In the genomic region with DNA sequence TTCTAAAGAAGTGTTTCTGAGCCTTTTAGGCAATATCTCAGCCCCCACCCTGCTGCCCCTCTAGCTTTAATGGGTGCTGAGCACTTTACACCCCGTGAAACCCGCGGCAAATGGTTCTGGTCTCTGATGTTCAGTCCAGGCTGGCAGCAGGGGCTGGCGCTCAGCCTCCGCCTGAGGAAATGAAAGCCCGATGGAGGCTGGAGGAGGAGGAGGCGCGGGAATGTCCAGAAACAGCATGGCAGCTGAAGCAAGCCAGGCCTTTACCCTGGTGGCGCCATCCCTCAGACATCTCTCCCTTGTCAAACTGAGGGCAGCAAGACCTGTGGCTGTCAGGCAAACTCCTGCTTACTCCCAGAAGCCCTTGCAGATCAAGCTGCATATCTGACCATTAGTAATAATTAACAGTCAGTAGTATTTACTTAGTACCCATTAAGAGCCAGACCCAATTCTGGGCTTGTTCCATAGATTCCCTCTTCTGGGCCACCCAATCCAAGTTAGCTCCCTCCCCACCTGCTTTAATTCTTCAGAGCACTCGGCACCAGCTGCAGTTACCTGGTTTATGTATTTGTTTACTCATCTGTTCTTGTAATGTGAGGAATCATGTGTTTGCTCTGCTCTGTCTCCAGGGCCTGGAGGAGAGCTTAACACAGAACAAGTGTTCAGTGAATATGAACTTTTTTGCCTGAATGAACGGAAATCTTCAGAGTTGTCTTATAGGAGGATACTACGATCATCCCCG, we compare ENCODE assay signal across 24 cellular contexts. TPM values are rescaled to one million over a fixed set of nuclear protein-coding genes. Genes with fewer than 3 reads are reported as not detected.
A peak's percentile ranks its signal among the peaks of the same experiment; 100 is the strongest.
DNase-seq lines count a peak whose midpoint lies in the region; ATAC-seq, FAIRE-seq and TF ChIP-seq lines count a peak whose summit lies in the region.
"Had no signal": no experiment of that assay in that cellular context is flagged by ENCODE, and none has a peak within 500 bp of the region (broad histone marks: within the 10 kb centered on the region; RNA-seq: fewer than 3 reads in every experiment).

No MANE protein-coding gene starts in this region.

- H2BK12ac ChIP-seq in H9 (ENCODE audit: insufficient read length, low read depth, low read length) = no peak overlapping the region

- no CpG with 5 or more reads among the region's 13 CpGs for WGBS in H9 (ENCODE audit: extremely low coverage, insufficient read length, low lambda C conversion rate)

- no peak overlapping the region for H2AFZ ChIP-seq in H9 (ENCODE audit: low read length)
- H2AFZ ChIP-seq: GM23248 had no signal

- H2BK15ac ChIP-seq in H9 (ENCODE audit: low read depth, low read length) = no peak overlapping the region

- H3K14ac ChIP-seq in H9 (ENCODE audit: insufficient read depth, low read length) = no peak overlapping the region

- no peak overlapping the region for H3K27ac ChIP-seq in kidney (ENCODE audit: low read depth in 2 of 2, low read length in 2 of 2)
- H3K27ac ChIP-seq in H9 (ENCODE audit: insufficient read length, low read depth, low read length) = no peak overlapping the region
- H3K27ac ChIP-seq: gastrocnemius medialis, GM23248, RWPE1 had no signal

- H3K27ac Mint-ChIP-seq in H9 = no peak overlapping the region
- H3K27ac Mint-ChIP-seq: mesothelial cell of epicardium; nephron progenitor cell; progenitor cell of endocrine pancreas; stimulated activated naive CD8-positive, alpha-beta T cell treated with anti-CD3 and anti-CD28 coated beads, Interleukin-15, amount 100 ng/mL, for 72 hours; T-cell; type B pancreatic cell had no signal

- H3K9me3 Mint-ChIP-seq in H9 = peaks cover 0 to 6% of the 10 kb centered on the region in 2 experiments; a peak in 1 of 5 replicates
- H3K9me3 Mint-ChIP-seq: mesothelial cell of epicardium; nephron progenitor cell; stimulated activated naive CD8-positive, alpha-beta T cell treated with anti-CD3 and anti-CD28 coated beads, Interleukin-15, amount 100 ng/mL, for 72 hours; T-cell; type B pancreatic cell had no signal

- no peak overlapping the region for H3K4ac ChIP-seq in H9 (ENCODE audit: low read depth, low read length)

- no peak overlapping the region for H3K18ac ChIP-seq in H9 (ENCODE audit: insufficient read length, low read depth, low read length)

- FAIRE-seq in kidney (lab: Jason Lieb, UNC) = no peak
- FAIRE-seq: G401.6, GM19239 had no signal

- no peak overlapping the region for H4K5ac ChIP-seq in H9 (ENCODE audit: insufficient read length, low read depth, low read length)

- H3K4me3 ChIP-seq in kidney (ENCODE audit: low read length in 2 of 2) = no peak overlapping the region
- H3K4me3 ChIP-seq: gastrocnemius medialis, GM23248 had no signal

- H3K4me1 ChIP-seq in kidney (ENCODE audit: control insufficient read depth in 1 of 2, insufficient read depth in 1 of 2, low read depth in 1 of 2, low read length in 2 of 2) (no peaks in the 10 kb centered on the region), H9 (ENCODE audit: insufficient read depth, low read length) (no peaks in the 10 kb centered on the region)
- H3K4me1 ChIP-seq: gastrocnemius medialis had no signal

- no peak for TF ChIP-seq CTCF in kidney (IDR thresholded peaks at IDR 0.05; ENCODE audit: borderline replicate concordance, extremely low read depth, insufficient read depth)
- no peak for TF ChIP-seq CTCF in H9 (conservative IDR thresholded peaks at IDR 0.05)

- no peak overlapping the region for H3T11ph ChIP-seq in H9 (ENCODE audit: low read length)

- H3K23ac ChIP-seq in H9 (ENCODE audit: insufficient read length, low read depth, low read length) = no peak overlapping the region

- peaks cover 1% of the 10 kb centered on the region for H3K23me2 ChIP-seq in H9 (ENCODE audit: insufficient read length, low read depth, low read length, poor library complexity, severe bottlenecking)

- no peaks in the 10 kb centered on the region for H3K79me2 ChIP-seq in H9 (ENCODE audit: insufficient read depth, low read length)

- H3K79me1 ChIP-seq in H9 (ENCODE audit: insufficient read depth, low read depth, low read length, poor library complexity, severe bottlenecking) = no peaks in the 10 kb centered on the region

- peak; percentile 40 for DNase-seq in ELF-1 (ENCODE audit: low read depth, low spot score)
- DNase-seq in NCI-H146 treated with DMSO at 0.1 percent for 48 hours (lab: John Stamatoyannopoulos, UW; ENCODE audit: unreplicated experiment) = peak; percentile 28
- peak; percentile 37 for DNase-seq in NCI-H748 treated with DMSO at 0.1 percent for 48 hours (lab: John Stamatoyannopoulos, UW)
- peak; percentile 27 for DNase-seq in kidney
- no peak for DNase-seq in SW 1271 (lab: John Stamatoyannopoulos, UW)
- no peak for DNase-seq in NCI-H82 treated with DMSO at 0.1 percent for 48 hours (lab: John Stamatoyannopoulos, UW; ENCODE audit: unreplicated experiment)
- DNase-seq in H9 = no peak
- DNase-seq: activated gamma-delta T cell; caudate nucleus; erythroblast; gastrocnemius medialis; GM23248; nephron progenitor cell; stimulated activated naive CD8-positive, alpha-beta T cell treated with anti-CD3 and anti-CD28 coated beads, Interleukin-15, amount 100 ng/mL, for 72 hours; T-cell had no signal

- no peaks in the 10 kb centered on the region for H4K20me1 ChIP-seq in H9 (ENCODE audit: control insufficient read depth, insufficient read depth, insufficient read length)

- no peak overlapping the region for H4K8ac ChIP-seq in H9 (replicated peaks; ENCODE audit: insufficient read length, low read depth, low read length)

- H3K36me3 ChIP-seq in kidney (ENCODE audit: control insufficient read depth in 1 of 2, insufficient read depth in 2 of 2, low read length in 2 of 2) = no peaks in the 10 kb centered on the region
- H3K36me3 ChIP-seq: gastrocnemius medialis had no signal

- intact Hi-C loops in kidney (cut with DNase I) = no loop called here

- no peak overlapping the region for H2BK5ac ChIP-seq in H9 (ENCODE audit: insufficient read length, low read length)

- no peak overlapping the region for H3K4me2 ChIP-seq in H9 (ENCODE audit: insufficient read depth, insufficient read length, low read length)

- ATAC-seq in HG02798 (IDR thresholded peaks at IDR 0.05; ENCODE audit: poor library complexity, unreplicated experiment) = no peak
- ATAC-seq: gastrocnemius medialis; stimulated activated naive CD8-positive, alpha-beta T cell treated with anti-CD3 and anti-CD28 coated beads, Interleukin-15, amount 100 ng/mL, for 72 hours; T-cell had no signal

- H3K56ac ChIP-seq in H9 (ENCODE audit: insufficient read length, low read depth, low read length) = no peak overlapping the region

- no peak overlapping the region for H3K4me3 Mint-ChIP-seq in H9
- H3K4me3 Mint-ChIP-seq: mesothelial cell of epicardium; nephron progenitor cell; stimulated activated naive CD8-positive, alpha-beta T cell treated with anti-CD3 and anti-CD28 coated beads, Interleukin-15, amount 100 ng/mL, for 72 hours; T-cell; type B pancreatic cell had no signal

- peaks cover 97% of the 10 kb centered on the region for H3K27me3 Mint-ChIP-seq in H9 (ENCODE audit: low read depth)

- H2BK120ac ChIP-seq in H9 (ENCODE audit: low read depth, low read length, poor library complexity, severe bottlenecking) = no peak overlapping the region

- H2AK5ac ChIP-seq in H9 (ENCODE audit: insufficient read length, low read length) = no peak overlapping the region

- peaks cover 51% of the 10 kb centered on the region for H3K27me3 ChIP-seq in H9 (ENCODE audit: insufficient read depth, low read length)

- H3K36me3 Mint-ChIP-seq in H9 (ENCODE audit: insufficient read depth in 1 of 3, low read depth in 3 of 3) = no peaks in the 10 kb centered on the region
- H3K36me3 Mint-ChIP-seq: mesothelial cell of epicardium, T-cell, type B pancreatic cell had no signal

- H3K4me1 Mint-ChIP-seq in H9 = peaks cover 5 to 26% of the 10 kb centered on the region in 2 experiments

- H4K91ac ChIP-seq in H9 (ENCODE audit: insufficient read length, low read depth, low read length) = no peak overlapping the region

- no peak overlapping the region for H3K9ac ChIP-seq in kidney (ENCODE audit: low read length in 2 of 2)
- H3K9ac ChIP-seq in H9 (ENCODE audit: extremely low read depth, insufficient read length, low read length) = no peak overlapping the region
- H3K9ac ChIP-seq: GM23248 had no signal

- H3K9me3 ChIP-seq in kidney (ENCODE audit: control insufficient read depth in 1 of 2, low read length in 2 of 2) (no peaks in the 10 kb centered on the region), H9 (ENCODE audit: control insufficient read depth, low read depth, low read length) (no peaks in the 10 kb centered on the region)
- H3K9me3 ChIP-seq: gastrocnemius medialis had no signal

- H2BK20ac ChIP-seq in H9 (ENCODE audit: low read depth, low read length, poor library complexity, severe bottlenecking) = no peak overlapping the region

RNA-seq across cellular contexts. Expression of a gene that starts 15.0 kb away (rescaled TPM):
- total RNA-seq in kidney (0.16 TPM), H9 (2021) (not detected in 2 replicates)
- 0.09 TPM for polyA plus RNA-seq in kidney (ENCODE audit: insufficient read depth, low read depth, low replicate concordance)
- total RNA-seq: dermis microvascular lymphatic vessel endothelial cell, GM23248, LHCN-M2, progenitor cell of endocrine pancreas, T-cell had no signal
- polyA plus RNA-seq: GM23248 had no signal

Comparison
In these comparisons a context has a peak if more than half of its experiments do, and no peak if none do; other contexts are left out.
1. DNase-seq: peak in ELF-1 (single experiment), NCI-H146 treated with DMSO at 0.1 percent for 48 hours (single experiment), NCI-H748 treated with DMSO at 0.1 percent for 48 hours (single experiment) and kidney (single experiment); none in SW 1271 (0 of 2), NCI-H82 treated with DMSO at 0.1 percent for 48 hours (single experiment) and H9 (single experiment).